Comparison of ENCODE assay signal across 1 cellular context in genomic region chr16:11639008-11639562, GRCh38.
TF ChIP-seq lines count a peak whose summit lies in the region.

No MANE protein-coding gene starts in this region.

TF ChIP-seq in GM12878, 131 proteins besides CTCF, POLR2A, EP300 and RAD21:
- TF ChIP-seq CUX1 (IDR thresholded peaks at IDR 0.05; ENCODE audit: insufficient replicate concordance, low read depth, low read length): no peak
- no peak for TF ChIP-seq SIN3A (IDR thresholded peaks at IDR 0.05; ENCODE audit: low read depth, low read length)
- TF ChIP-seq TCF3 (IDR thresholded peaks at IDR 0.05; ENCODE audit: borderline replicate concordance, insufficient read depth, low read depth, low read length): no peak
- peak; percentile 42; the same call in 1 of the 2 replicates for TF ChIP-seq FOXK2 (IDR thresholded peaks at IDR 0.05)
